Comparison of ENCODE assay signal across 8 cellular contexts in the genomic region with DNA sequence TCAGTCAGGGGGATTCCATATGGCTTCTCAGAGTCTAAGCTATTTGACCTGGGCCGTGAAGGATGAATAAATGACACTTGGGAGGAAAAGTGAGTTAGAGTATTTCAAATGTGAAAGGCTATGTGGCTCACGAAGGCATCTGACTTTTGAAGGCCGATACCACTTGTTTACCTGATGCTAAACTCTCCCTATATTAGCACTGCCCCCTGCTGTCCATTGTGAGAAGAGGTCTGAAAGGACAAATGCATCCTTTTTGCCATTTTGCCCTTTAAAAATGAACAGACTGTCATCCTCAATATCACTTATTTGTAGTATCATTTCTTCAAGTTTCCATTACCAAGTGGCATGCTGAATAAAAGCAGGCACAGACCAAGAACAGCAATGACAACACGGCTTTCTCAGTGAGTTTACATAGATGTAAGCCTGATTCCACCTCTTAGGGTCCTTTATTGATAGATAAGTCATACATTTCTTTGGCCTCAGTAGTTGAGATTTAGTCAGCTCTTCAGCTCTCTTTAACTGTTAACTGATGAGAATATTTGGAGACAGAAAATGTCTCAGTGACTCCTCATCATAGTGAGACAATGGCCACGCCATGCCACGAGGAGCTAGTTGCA. TPM values are rescaled to one million over a fixed set of nuclear protein-coding genes. Genes with fewer than 3 reads are reported as not detected.
A peak's percentile ranks its signal among the peaks of the same experiment; 100 is the strongest.
DNase-seq lines count a peak whose midpoint lies in the region; ATAC-seq and TF ChIP-seq lines count a peak whose summit lies in the region.

No MANE protein-coding gene starts in this region.

- no peaks in the 10 kb centered on the region for H3K27me3 ChIP-seq in A673 (replicated peaks; ENCODE audit: insufficient read depth, low read depth, low read length, poor library complexity)
- H3K27me3 ChIP-seq in effector memory CD4-positive, alpha-beta T cell (replicated peaks; ENCODE audit: control insufficient read depth, insufficient read depth, low read length, poor library complexity, severe bottlenecking), result no peaks in the 10 kb centered on the region

- peak overlapping the region; percentile 5 for H3K4me3 Mint-ChIP-seq in activated CD4-positive, alpha-beta T cell treated with anti-CD3 and anti-CD28 coated beads for 36 hours
- H3K4me3 Mint-ChIP-seq in naive B cell, result peak overlapping the region in 6 of 8 donors; percentile 14 to 81 (median 40)

- intact Hi-C loops in A673 (cut with micrococcal nuclease; ENCODE audit: unreplicated experiment), result loop anchor here (10.0 kb wide), 1 partner anchor 227 kb away; no protein-coding TSS in a partner anchor
- intact Hi-C loops in activated CD4-positive, alpha-beta T cell treated with anti-CD3 and anti-CD28 coated beads for 36 hours (cut with DNase I, micrococcal nuclease), result loop anchor here (1.0 to 10.0 kb wide), 11 partner anchors 57 to 659 kb away; no protein-coding TSS in a partner anchor

- no peaks in the 10 kb centered on the region for H3K9me3 ChIP-seq in A673 (ENCODE audit: low read depth, low read length, poor library complexity, severe bottlenecking)
- H3K9me3 ChIP-seq in effector memory CD4-positive, alpha-beta T cell (ENCODE audit: control insufficient read depth, low read length), result no peaks in the 10 kb centered on the region

- ATAC-seq in HG02938 (IDR thresholded peaks at IDR 0.05; ENCODE audit: unreplicated experiment) (peak; percentile 60), naive B cell (ENCODE audit: low read depth in 2 of 2) (peak; percentile 65 to 69)
- ATAC-seq in activated CD4-positive, alpha-beta T cell treated with anti-CD3 and anti-CD28 coated beads for 36 hours, result peak; percentile 72

- H3K27ac ChIP-seq in A673 (ENCODE audit: low read depth, low read length, poor library complexity, severe bottlenecking) (no peak overlapping the region), temporal lobe (ENCODE audit: low read depth, low read length) (peak overlapping the region; percentile 51)
- peak overlapping the region; percentile 33 for H3K27ac ChIP-seq in effector memory CD4-positive, alpha-beta T cell (ENCODE audit: insufficient read depth, low read length, poor library complexity, severe bottlenecking)

- CTCF ChIA-PET in A673 (lab: Charles Lee), result interaction anchor here (1.1 kb wide), 1 partner anchor 220 kb away, joined by 4 read pairs; no protein-coding TSS in a partner anchor
- CTCF ChIA-PET in activated CD4-positive, alpha-beta T cell treated with anti-CD3 and anti-CD28 coated beads for 36 hours (lab: Charles Lee), result interaction anchor here (0.6 to 3.0 kb wide), 31 partner anchors 9 to 179 kb away, joined by 3 to 35 read pairs (median 4); a partner anchor contains a TSS

- no peaks in the 10 kb centered on the region for H3K9me3 Mint-ChIP-seq in activated CD4-positive, alpha-beta T cell treated with anti-CD3 and anti-CD28 coated beads for 36 hours (ENCODE audit: low read depth)
- no peaks in the 10 kb centered on the region for H3K9me3 Mint-ChIP-seq in naive B cell

- BruUV-seq in A673 (replicated peaks; lab: Mats Ljungman, UMichigan), result no TSS peak

- H3K36me3 Mint-ChIP-seq in activated CD4-positive, alpha-beta T cell treated with anti-CD3 and anti-CD28 coated beads for 36 hours (ENCODE audit: low read depth), result peaks cover 39% of the 10 kb centered on the region
- peaks cover 0 to 4% of the 10 kb centered on the region in 2 donors for H3K36me3 Mint-ChIP-seq in naive B cell

- peaks cover 84% of the 10 kb centered on the region for H3K4me1 Mint-ChIP-seq in activated CD4-positive, alpha-beta T cell treated with anti-CD3 and anti-CD28 coated beads for 36 hours
- H3K4me1 Mint-ChIP-seq in naive B cell, result peaks cover 24 to 37% (median 30%) of the 10 kb centered on the region in 3 donors

- DNase-seq in A673 (ENCODE audit: low spot score), result peak; percentile 80
- DNase-seq in GM13977 (ENCODE audit: low spot score), result peak; percentile 33
- DNase-seq in NCI-H446 treated with DMSO at 0.1 percent for 48 hours (lab: John Stamatoyannopoulos, UW), result peak; percentile 17
- peak; percentile 76 for DNase-seq in activated CD4-positive, alpha-beta T cell treated with anti-CD3 and anti-CD28 coated beads for 36 hours
- peak; percentile 19 to 55 (median 23) for DNase-seq in effector memory CD4-positive, alpha-beta T cell
- peak; percentile 67 for DNase-seq in naive B cell

- H3K27ac Mint-ChIP-seq in activated CD4-positive, alpha-beta T cell treated with anti-CD3 and anti-CD28 coated beads for 36 hours, result peak overlapping the region; percentile 83
- peak overlapping the region; percentile 50 to 95 (median 86) for H3K27ac Mint-ChIP-seq in naive B cell

- TF ChIP-seq CTCF in A673 (conservative IDR thresholded peaks at IDR 0.05; ENCODE audit: low read depth, low read length), result peak; percentile 84
- peak; percentile 83 for TF ChIP-seq CTCF in GM13977 (IDR thresholded peaks at IDR 0.05; ENCODE audit: extremely low read depth, insufficient read depth, missing control alignments)

- H3K4me3 ChIP-seq in A673 (ENCODE audit: low read depth, low read length, poor library complexity, severe bottlenecking), result no peak overlapping the region
- H3K4me3 ChIP-seq in effector memory CD4-positive, alpha-beta T cell (ENCODE audit: insufficient read depth, low read depth, low read length, poor library complexity, severe bottlenecking), result no peak overlapping the region

- POLR2A ChIA-PET in A673 (lab: Charles Lee; ENCODE audit: low non-redundant PET), result no interaction called here
- POLR2A ChIA-PET in activated CD4-positive, alpha-beta T cell treated with anti-CD3 and anti-CD28 coated beads for 36 hours (lab: Charles Lee), result interaction anchor here (0.7 to 1.1 kb wide), 2 partner anchors 41 to 74 kb away, joined by 3 read pairs; no protein-coding TSS in a partner anchor

- no peaks in the 10 kb centered on the region for H3K36me3 ChIP-seq in A673 (ENCODE audit: insufficient read depth, low read length, poor library complexity, severe bottlenecking)
- H3K36me3 ChIP-seq in effector memory CD4-positive, alpha-beta T cell (ENCODE audit: control insufficient read depth, insufficient read depth, low read length), result no peaks in the 10 kb centered on the region

- no peaks in the 10 kb centered on the region for H3K4me1 ChIP-seq in A673 (ENCODE audit: insufficient read depth, low read length, poor library complexity, severe bottlenecking)
- H3K4me1 ChIP-seq in effector memory CD4-positive, alpha-beta T cell (ENCODE audit: control insufficient read depth, insufficient read depth, low read length, poor library complexity, severe bottlenecking), result peaks cover 28% of the 10 kb centered on the region

- no peaks in the 10 kb centered on the region for H3K27me3 Mint-ChIP-seq in activated CD4-positive, alpha-beta T cell treated with anti-CD3 and anti-CD28 coated beads for 36 hours
- H3K27me3 Mint-ChIP-seq in naive B cell, result no peaks in the 10 kb centered on the region

- in situ Hi-C loops in GM13977 (cut with MboI; ENCODE audit: low pct_unique_long_range_greater_than_20kb, low sequenced_read_pairs, unreplicated experiment), result loop anchor here (10.0 kb wide), 1 partner anchor 67 kb away; no protein-coding TSS in a partner anchor

RNA-seq across cellular contexts. Expression of a gene that starts 40.1 kb away (rescaled TPM):
- total RNA-seq in A673 (2021) (5.1 and 6.1 TPM in 2 replicates), temporal lobe (10.1 TPM)
- total RNA-seq in activated CD4-positive, alpha-beta T cell treated with anti-CD3 and anti-CD28 coated beads for 36 hours, result 100 to 1,000 TPM; 177 to 196 TPM
- polyA plus RNA-seq in naive B cell (ENCODE audit: low read depth in 6 of 6), result 10 to 100 TPM; 18.4 to 29.9 (median 21.6) TPM

Comparison
In these comparisons a context has a peak if more than half of its experiments do, and no peak if none do; other contexts are left out.
1. DNase-seq: peak in every context shown above with its lines; median percentile 80 in A673; 76 in activated CD4-positive, alpha-beta T cell treated with anti-CD3 and anti-CD28 coated beads for 36 hours; 67 in naive B cell; 33 in GM13977; 23 in effector memory CD4-positive, alpha-beta T cell; 17 in NCI-H446 treated with DMSO at 0.1 percent for 48 hours.
2. RNA of a gene that starts 40.1 kb away (total RNA-seq): 177 to 196 TPM in activated CD4-positive, alpha-beta T cell treated with anti-CD3 and anti-CD28 coated beads for 36 hours; 10.1 TPM in temporal lobe (single experiment) and 5.1 to 6.1 TPM in A673; every median in the first group is over 10 times any median in the second.
3. Peak in every context shown above with its lines, with median percentiles within 50 percentile points of each other: ATAC-seq.